In the genomic region with DNA sequence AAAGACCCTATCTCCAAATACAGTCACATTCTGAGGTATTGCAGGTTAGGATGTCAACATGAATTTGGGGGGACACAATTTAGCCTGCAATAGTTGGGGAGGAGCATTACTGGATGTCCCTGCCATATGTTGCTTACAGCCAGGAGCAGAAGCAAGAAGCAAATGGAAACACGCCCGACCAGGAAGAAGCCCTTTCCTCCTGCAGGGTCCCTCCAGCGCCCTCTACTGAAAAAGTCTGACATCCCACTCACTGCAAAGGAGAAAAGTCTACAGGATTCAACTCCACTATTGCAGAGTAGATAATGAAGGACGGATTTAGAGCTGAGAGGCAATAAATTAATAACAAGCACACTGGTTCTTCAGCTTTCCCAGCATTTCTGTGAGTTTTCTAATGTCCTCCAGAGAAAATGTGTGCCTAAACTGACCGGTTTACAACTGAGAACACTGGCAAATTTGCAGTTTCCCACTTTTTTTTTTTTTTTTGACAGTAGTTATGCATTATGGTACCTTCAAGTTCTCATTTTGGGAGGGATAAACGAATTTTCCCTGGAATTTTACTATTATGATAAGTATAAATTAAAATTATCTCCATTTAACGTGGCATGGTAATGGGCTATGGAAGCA, we compare ENCODE assay signal across 1 cellular context.
TF ChIP-seq lines count a peak whose summit lies in the region.

No MANE protein-coding gene starts in this region.

TF ChIP-seq in WTC11, 78 proteins besides CTCF, POLR2A, EP300 and RAD21 (continued from another document):
- TF ChIP-seq, protein P1, sequence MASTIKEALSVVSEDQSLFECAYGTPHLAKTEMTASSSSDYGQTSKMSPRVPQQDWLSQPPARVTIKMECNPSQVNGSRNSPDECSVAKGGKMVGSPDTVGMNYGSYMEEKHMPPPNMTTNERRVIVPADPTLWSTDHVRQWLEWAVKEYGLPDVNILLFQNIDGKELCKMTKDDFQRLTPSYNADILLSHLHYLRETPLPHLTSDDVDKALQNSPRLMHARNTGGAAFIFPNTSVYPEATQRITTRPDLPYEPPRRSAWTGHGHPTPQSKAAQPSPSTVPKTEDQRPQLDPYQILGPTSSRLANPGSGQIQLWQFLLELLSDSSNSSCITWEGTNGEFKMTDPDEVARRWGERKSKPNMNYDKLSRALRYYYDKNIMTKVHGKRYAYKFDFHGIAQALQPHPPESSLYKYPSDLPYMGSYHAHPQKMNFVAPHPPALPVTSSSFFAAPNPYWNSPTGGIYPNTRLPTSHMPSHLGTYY (CRISPR knock-in tag; IDR thresholded peaks at IDR 0.05): no peak
- TF ChIP-seq MXD4 (CRISPR knock-in tag; IDR thresholded peaks at IDR 0.05; ENCODE audit: borderline replicate concordance): no peak
- TF ChIP-seq NFE2L1 (CRISPR knock-in tag; IDR thresholded peaks at IDR 0.05): no peak
